ENCODE assay signal across 1 cellular context in the genomic region with DNA sequence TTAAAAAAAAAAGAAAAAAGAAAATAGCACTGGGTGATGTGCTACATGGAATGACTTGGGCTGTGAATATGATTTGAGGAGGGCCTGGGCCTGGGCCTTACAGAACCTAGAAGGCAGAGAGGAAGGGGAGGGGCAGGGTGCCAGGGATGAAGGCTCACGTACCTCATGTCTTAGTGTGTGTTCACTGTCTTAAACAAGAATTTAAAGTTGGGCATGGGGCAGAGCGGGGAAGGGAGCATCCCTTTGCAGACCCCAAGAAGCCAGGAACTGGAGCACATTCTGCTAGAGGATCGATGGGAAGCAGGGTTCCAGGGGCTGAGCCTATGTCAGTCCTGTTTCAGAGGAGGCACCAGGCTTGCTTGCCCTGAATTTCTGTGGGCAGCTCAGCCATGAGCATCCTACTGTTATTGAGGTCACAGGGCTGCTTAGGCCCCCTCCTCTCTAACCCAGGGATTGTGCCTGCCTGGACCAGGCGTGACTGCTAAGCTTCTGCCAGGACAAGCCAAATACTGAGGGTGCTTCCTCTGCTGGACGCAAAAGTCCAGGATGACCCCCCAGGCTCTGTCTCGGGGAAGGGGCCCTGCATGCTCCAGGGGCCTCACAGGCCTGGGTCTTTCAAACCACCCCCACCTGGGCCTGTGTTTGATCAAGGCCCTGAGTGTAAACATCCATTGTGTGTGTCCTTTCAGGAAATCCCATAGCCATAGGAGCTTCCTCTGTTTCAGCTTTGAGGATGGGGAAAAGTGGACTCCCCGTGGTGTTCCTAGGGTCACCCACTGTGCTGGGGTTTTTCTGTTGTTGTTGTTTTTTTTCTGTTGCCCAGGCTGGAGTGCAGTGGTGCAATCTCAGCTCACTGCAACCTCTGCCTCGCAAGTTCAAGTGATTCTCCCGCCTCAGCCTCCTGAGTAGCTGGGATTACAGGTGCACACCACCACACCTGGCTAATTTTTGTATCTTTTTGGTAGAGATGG.
A peak's percentile ranks its signal among the peaks of the same experiment; 100 is the strongest.
TF ChIP-seq lines count a peak whose summit lies in the region.

No MANE protein-coding gene starts in this region.

TF ChIP-seq in HepG2, 621 proteins besides CTCF, POLR2A, EP300 and RAD21 (continued from another document and continues in another):
- TF ChIP-seq, protein P1, sequence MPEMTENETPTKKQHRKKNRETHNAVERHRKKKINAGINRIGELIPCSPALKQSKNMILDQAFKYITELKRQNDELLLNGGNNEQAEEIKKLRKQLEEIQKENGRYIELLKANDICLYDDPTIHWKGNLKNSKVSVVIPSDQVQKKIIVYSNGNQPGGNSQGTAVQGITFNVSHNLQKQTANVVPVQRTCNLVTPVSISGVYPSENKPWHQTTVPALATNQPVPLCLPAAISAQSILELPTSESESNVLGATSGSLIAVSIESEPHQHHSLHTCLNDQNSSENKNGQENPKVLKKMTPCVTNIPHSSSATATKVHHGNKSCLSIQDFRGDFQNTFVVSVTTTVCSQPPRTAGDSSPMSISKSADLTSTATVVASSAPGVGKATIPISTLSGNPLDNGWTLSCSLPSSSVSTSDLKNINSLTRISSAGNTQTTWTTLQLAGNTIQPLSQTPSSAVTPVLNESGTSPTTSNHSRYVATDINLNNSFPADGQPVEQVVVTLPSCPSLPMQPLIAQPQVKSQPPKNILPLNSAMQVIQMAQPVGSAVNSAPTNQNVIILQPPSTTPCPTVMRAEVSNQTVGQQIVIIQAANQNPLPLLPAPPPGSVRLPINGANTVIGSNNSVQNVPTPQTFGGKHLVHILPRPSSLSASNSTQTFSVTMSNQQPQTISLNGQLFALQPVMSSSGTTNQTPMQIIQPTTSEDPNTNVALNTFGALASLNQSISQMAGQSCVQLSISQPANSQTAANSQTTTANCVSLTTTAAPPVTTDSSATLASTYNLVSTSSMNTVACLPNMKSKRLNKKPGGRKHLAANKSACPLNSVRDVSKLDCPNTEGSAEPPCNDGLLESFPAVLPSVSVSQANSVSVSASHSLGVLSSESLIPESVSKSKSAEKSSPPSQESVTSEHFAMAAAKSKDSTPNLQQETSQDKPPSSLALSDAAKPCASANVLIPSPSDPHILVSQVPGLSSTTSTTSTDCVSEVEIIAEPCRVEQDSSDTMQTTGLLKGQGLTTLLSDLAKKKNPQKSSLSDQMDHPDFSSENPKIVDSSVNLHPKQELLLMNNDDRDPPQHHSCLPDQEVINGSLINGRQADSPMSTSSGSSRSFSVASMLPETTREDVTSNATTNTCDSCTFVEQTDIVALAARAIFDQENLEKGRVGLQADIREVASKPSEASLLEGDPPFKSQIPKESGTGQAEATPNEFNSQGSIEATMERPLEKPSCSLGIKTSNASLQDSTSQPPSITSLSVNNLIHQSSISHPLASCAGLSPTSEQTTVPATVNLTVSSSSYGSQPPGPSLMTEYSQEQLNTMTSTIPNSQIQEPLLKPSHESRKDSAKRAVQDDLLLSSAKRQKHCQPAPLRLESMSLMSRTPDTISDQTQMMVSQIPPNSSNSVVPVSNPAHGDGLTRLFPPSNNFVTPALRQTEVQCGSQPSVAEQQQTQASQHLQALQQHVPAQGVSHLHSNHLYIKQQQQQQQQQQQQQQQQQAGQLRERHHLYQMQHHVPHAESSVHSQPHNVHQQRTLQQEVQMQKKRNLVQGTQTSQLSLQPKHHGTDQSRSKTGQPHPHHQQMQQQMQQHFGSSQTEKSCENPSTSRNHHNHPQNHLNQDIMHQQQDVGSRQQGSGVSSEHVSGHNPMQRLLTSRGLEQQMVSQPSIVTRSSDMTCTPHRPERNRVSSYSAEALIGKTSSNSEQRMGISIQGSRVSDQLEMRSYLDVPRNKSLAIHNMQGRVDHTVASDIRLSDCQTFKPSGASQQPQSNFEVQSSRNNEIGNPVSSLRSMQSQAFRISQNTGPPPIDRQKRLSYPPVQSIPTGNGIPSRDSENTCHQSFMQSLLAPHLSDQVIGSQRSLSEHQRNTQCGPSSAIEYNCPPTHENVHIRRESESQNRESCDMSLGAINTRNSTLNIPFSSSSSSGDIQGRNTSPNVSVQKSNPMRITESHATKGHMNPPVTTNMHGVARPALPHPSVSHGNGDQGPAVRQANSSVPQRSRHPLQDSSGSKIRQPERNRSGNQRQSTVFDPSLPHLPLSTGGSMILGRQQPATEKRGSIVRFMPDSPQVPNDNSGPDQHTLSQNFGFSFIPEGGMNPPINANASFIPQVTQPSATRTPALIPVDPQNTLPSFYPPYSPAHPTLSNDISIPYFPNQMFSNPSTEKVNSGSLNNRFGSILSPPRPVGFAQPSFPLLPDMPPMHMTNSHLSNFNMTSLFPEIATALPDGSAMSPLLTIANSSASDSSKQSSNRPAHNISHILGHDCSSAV (CRISPR knock-in tag; IDR thresholded peaks at IDR 0.05; ENCODE audit: borderline replicate concordance) = no peak
- TF ChIP-seq SOX5 (CRISPR knock-in tag; IDR thresholded peaks at IDR 0.05; ENCODE audit: borderline replicate concordance) (peak; percentile 86), NRL (CRISPR knock-in tag; IDR thresholded peaks at IDR 0.05; ENCODE audit: borderline replicate concordance) (no peak), CHCHD3 (CRISPR knock-in tag; IDR thresholded peaks at IDR 0.05) (no peak), ZNF780A (CRISPR knock-in tag; IDR thresholded peaks at IDR 0.05) (no peak; the same call in 1 of the 2 replicates), ZNF629 (CRISPR knock-in tag; conservative IDR thresholded peaks at IDR 0.05) (no peak), BRD4 (CRISPR knock-in tag; IDR thresholded peaks at IDR 0.05) (no peak), ZNF180 (CRISPR knock-in tag; IDR thresholded peaks at IDR 0.05; ENCODE audit: borderline replicate concordance, low read depth) (no peak), POLR2AphosphoS2 (IDR thresholded peaks at IDR 0.05; ENCODE audit: low read depth, low read length) (no peak), ZNF749 (CRISPR knock-in tag; IDR thresholded peaks at IDR 0.05; ENCODE audit: borderline replicate concordance) (no peak), ZNF747 (CRISPR knock-in tag; IDR thresholded peaks at IDR 0.05; ENCODE audit: borderline replicate concordance) (0 out of 2 replicates have a peak, but pooled peaks have one; percentile 33), MED1 (CRISPR knock-in tag; IDR thresholded peaks at IDR 0.05) (peak; percentile 72; the same call in 1 of the 2 replicates), SAFB2 (CRISPR knock-in tag; IDR thresholded peaks at IDR 0.05; ENCODE audit: borderline replicate concordance, low read depth) (no peak), FOSL2 (CRISPR knock-in tag; IDR thresholded peaks at IDR 0.05) (peak; percentile 36; the same call in 1 of the 2 replicates), FOXP1 (IDR thresholded peaks at IDR 0.05) (no peak), FOXP1 (CRISPR knock-in tag; IDR thresholded peaks at IDR 0.05) (peak; percentile 91), NFKB2 (CRISPR knock-in tag; IDR thresholded peaks at IDR 0.05; ENCODE audit: borderline replicate concordance) (no peak; the same call in 1 of the 2 replicates), ZSCAN20 (CRISPR knock-in tag; IDR thresholded peaks at IDR 0.05; ENCODE audit: borderline replicate concordance) (no peak), BHLHE40 (IDR thresholded peaks at IDR 0.05; ENCODE audit: low read length) (no peak), ZSCAN22 (CRISPR knock-in tag; IDR thresholded peaks at IDR 0.05) (no peak), JUND (CRISPR knock-in tag; IDR thresholded peaks at IDR 0.05) (no peak), MTA1 (CRISPR knock-in tag; IDR thresholded peaks at IDR 0.05; ENCODE audit: borderline replicate concordance) (peak; percentile 58; the same call in 1 of the 2 replicates), ZBTB7B (CRISPR knock-in tag; IDR thresholded peaks at IDR 0.05) (peak; percentile 83), SALL2 (CRISPR knock-in tag; IDR thresholded peaks at IDR 0.05) (no peak), GPN1 (CRISPR knock-in tag; IDR thresholded peaks at IDR 0.05; ENCODE audit: borderline replicate concordance) (no peak), ZNF75D (CRISPR knock-in tag; IDR thresholded peaks at IDR 0.05; ENCODE audit: borderline replicate concordance) (no peak), ZBTB8A (CRISPR knock-in tag; IDR thresholded peaks at IDR 0.05; ENCODE audit: borderline replicate concordance, low read depth) (no peak), ZMYM2 (CRISPR knock-in tag; IDR thresholded peaks at IDR 0.05) (0 out of 2 replicates have a peak, but pooled peaks have one; percentile 50), SNAI1 (CRISPR knock-in tag; IDR thresholded peaks at IDR 0.05; ENCODE audit: borderline replicate concordance) (no peak), FOXA3 (CRISPR knock-in tag; IDR thresholded peaks at IDR 0.05) (peak; percentile 94), HOXA9 (CRISPR knock-in tag; IDR thresholded peaks at IDR 0.05; ENCODE audit: borderline replicate concordance) (no peak), KLF9 (CRISPR knock-in tag; IDR thresholded peaks at IDR 0.05; ENCODE audit: low read depth) (no peak), RCOR2 (CRISPR knock-in tag; IDR thresholded peaks at IDR 0.05) (peak; percentile 61; the same call in 1 of the 2 replicates), HNRNPUL1 (IDR thresholded peaks at IDR 0.05; ENCODE audit: low read depth, low read length) (no peak), THYN1 (CRISPR knock-in tag; IDR thresholded peaks at IDR 0.05; ENCODE audit: borderline replicate concordance, low read depth) (no peak), SALL1 (CRISPR knock-in tag; IDR thresholded peaks at IDR 0.05) (peak; percentile 81), GABPA (IDR thresholded peaks at IDR 0.05; ENCODE audit: low read depth, low read length) (no peak), GABPA (CRISPR knock-in tag; IDR thresholded peaks at IDR 0.05; ENCODE audit: low read depth) (peak; percentile 45), ZNF468 (CRISPR knock-in tag; IDR thresholded peaks at IDR 0.05) (no peak), CENPX (CRISPR knock-in tag; IDR thresholded peaks at IDR 0.05) (no peak), ZNF224 (CRISPR knock-in tag; IDR thresholded peaks at IDR 0.05) (no peak)
- TF ChIP-seq, protein P2, sequence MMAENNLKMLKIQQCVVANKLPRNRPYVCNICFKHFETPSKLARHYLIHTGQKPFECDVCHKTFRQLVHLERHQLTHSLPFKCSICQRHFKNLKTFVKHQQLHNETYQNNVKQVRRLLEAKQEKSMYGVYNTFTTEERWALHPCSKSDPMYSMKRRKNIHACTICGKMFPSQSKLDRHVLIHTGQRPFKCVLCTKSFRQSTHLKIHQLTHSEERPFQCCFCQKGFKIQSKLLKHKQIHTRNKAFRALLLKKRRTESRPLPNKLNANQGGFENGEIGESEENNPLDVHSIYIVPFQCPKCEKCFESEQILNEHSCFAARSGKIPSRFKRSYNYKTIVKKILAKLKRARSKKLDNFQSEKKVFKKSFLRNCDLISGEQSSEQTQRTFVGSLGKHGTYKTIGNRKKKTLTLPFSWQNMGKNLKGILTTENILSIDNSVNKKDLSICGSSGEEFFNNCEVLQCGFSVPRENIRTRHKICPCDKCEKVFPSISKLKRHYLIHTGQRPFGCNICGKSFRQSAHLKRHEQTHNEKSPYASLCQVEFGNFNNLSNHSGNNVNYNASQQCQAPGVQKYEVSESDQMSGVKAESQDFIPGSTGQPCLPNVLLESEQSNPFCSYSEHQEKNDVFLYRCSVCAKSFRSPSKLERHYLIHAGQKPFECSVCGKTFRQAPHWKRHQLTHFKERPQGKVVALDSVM (CRISPR knock-in tag; IDR thresholded peaks at IDR 0.05) = peak; percentile 69; the same call in 1 of the 2 replicates
- TF ChIP-seq, protein P3, sequence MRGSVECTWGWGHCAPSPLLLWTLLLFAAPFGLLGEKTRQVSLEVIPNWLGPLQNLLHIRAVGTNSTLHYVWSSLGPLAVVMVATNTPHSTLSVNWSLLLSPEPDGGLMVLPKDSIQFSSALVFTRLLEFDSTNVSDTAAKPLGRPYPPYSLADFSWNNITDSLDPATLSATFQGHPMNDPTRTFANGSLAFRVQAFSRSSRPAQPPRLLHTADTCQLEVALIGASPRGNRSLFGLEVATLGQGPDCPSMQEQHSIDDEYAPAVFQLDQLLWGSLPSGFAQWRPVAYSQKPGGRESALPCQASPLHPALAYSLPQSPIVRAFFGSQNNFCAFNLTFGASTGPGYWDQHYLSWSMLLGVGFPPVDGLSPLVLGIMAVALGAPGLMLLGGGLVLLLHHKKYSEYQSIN (CRISPR knock-in tag; IDR thresholded peaks at IDR 0.05; ENCODE audit: borderline replicate concordance) = no peak
- TF ChIP-seq, protein P4, sequence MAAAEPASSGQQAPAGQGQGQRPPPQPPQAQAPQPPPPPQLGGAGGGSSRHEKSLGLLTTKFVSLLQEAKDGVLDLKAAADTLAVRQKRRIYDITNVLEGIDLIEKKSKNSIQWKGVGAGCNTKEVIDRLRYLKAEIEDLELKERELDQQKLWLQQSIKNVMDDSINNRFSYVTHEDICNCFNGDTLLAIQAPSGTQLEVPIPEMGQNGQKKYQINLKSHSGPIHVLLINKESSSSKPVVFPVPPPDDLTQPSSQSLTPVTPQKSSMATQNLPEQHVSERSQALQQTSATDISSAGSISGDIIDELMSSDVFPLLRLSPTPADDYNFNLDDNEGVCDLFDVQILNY (CRISPR knock-in tag; conservative IDR thresholded peaks at IDR 0.05) = no peak
- TF ChIP-seq, protein P5, sequence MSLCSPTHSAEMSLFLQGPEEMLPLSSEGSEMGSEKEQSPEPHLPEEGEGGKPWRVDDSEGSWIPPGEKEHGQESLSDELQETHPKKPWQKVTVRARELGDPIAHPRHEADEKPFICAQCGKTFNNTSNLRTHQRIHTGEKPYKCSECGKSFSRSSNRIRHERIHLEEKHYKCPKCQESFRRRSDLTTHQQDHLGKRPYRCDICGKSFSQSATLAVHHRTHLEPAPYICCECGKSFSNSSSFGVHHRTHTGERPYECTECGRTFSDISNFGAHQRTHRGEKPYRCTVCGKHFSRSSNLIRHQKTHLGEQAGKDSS (CRISPR knock-in tag; IDR thresholded peaks at IDR 0.05; ENCODE audit: borderline replicate concordance, low read depth) = 0 out of 2 replicates have a peak, but pooled peaks have one; percentile 51
- TF ChIP-seq, protein P6, sequence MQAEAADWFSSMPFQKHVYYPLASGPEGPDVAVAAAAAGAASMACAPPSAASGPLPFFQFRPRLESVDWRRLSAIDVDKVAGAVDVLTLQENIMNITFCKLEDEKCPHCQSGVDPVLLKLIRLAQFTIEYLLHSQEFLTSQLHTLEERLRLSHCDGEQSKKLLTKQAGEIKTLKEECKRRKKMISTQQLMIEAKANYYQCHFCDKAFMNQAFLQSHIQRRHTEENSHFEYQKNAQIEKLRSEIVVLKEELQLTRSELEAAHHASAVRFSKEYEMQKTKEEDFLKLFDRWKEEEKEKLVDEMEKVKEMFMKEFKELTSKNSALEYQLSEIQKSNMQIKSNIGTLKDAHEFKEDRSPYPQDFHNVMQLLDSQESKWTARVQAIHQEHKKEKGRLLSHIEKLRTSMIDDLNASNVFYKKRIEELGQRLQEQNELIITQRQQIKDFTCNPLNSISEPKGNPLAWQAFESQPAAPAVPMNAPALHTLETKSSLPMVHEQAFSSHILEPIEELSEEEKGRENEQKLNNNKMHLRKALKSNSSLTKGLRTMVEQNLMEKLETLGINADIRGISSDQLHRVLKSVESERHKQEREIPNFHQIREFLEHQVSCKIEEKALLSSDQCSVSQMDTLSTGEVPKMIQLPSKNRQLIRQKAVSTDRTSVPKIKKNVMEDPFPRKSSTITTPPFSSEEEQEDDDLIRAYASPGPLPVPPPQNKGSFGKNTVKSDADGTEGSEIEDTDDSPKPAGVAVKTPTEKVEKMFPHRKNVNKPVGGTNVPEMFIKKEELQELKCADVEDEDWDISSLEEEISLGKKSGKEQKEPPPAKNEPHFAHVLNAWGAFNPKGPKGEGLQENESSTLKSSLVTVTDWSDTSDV (CRISPR knock-in tag; IDR thresholded peaks at IDR 0.05) = no peak
- TF ChIP-seq, protein P7, sequence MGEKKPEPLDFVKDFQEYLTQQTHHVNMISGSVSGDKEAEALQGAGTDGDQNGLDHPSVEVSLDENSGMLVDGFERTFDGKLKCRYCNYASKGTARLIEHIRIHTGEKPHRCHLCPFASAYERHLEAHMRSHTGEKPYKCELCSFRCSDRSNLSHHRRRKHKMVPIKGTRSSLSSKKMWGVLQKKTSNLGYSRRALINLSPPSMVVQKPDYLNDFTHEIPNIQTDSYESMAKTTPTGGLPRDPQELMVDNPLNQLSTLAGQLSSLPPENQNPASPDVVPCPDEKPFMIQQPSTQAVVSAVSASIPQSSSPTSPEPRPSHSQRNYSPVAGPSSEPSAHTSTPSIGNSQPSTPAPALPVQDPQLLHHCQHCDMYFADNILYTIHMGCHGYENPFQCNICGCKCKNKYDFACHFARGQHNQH (CRISPR knock-in tag; IDR thresholded peaks at IDR 0.05) = peak; percentile 52; the same call in 1 of the 2 replicates
